Comparison of ENCODE assay signal across 6 cellular contexts in the genomic region with DNA sequence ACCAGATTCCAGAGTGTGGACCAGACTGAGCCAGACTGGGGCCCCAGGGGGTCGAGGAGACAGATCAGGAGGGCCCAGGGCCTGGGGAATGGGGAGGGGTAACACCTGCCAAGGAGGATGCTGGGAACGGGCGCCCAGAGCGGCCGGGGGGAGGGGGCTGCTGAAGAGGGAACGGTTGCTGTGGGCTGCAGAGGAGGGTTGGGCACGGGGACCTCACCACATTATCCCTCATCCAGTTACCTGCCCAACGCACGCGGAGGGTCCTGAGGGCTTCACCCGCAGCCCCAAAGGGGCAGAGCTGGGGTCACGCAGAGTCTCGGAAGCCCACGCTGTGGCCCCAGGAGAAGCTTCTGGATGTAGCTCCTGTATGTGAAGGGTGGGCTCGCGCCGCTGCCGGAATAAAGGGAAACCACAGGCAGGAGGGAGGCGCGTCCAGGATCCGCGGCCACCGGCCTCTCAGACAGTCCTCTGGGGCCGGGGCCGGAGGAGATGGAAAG. TPM values are rescaled to one million over a fixed set of nuclear protein-coding genes. Genes with fewer than 3 reads are reported as not detected.
DNase-seq lines count a peak whose midpoint lies in the region; ATAC-seq and TF ChIP-seq lines count a peak whose summit lies in the region.

No MANE protein-coding gene starts in this region.

- H3K4me2 ChIP-seq in DND-41 (ENCODE audit: insufficient read depth, low read length), result peak overlapping the region; percentile 98

- no peaks in the 10 kb centered on the region for H3K9me3 ChIP-seq in DND-41 (ENCODE audit: insufficient read depth, low read length, severe bottlenecking)
- no peaks in the 10 kb centered on the region for H3K9me3 ChIP-seq in RWPE2 (ENCODE audit: severe bottlenecking)
- no peaks in the 10 kb centered on the region for H3K9me3 ChIP-seq in iPS DF 6.9 (ENCODE audit: control insufficient read depth, insufficient read depth, low read length)
- no peaks in the 10 kb centered on the region for H3K9me3 ChIP-seq in uterus

- DNase-seq in DND-41 (peak; percentile 35), RWPE2 (ENCODE audit: low spot score) (no peak), iPS DF 6.9 (ENCODE audit: low read depth, low spot score) (no peak), uterus (peak in 1 of 2 donors; percentile 33), NK-92 (lab: John Stamatoyannopoulos, UW; ENCODE audit: unreplicated experiment) (no peak)

- no CpG with 5 or more reads among the region's 25 CpGs for WGBS in iPS DF 6.9 (ENCODE audit: insufficient coverage, insufficient read length)

- H3K27me3 ChIP-seq in DND-41 (ENCODE audit: insufficient read depth, low read length, poor library complexity) (no peaks in the 10 kb centered on the region), RWPE2 (ENCODE audit: insufficient read depth, poor library complexity, severe bottlenecking) (no peaks in the 10 kb centered on the region), iPS DF 6.9 (ENCODE audit: control insufficient read depth, insufficient read depth, low read length) (no peaks in the 10 kb centered on the region), uterus (no peaks in the 10 kb centered on the region)

- no peak for TF ChIP-seq POLR2A in uterus (IDR thresholded peaks at IDR 0.05)

- H3K36me3 ChIP-seq in DND-41 (ENCODE audit: insufficient read depth, low read length) (peaks cover 55% of the 10 kb centered on the region), RWPE2 (ENCODE audit: low read depth) (peaks cover 45% of the 10 kb centered on the region), iPS DF 6.9 (ENCODE audit: control insufficient read depth, insufficient read depth, low read length) (peaks cover 9% of the 10 kb centered on the region), uterus (no peaks in the 10 kb centered on the region)

- H4K20me1 ChIP-seq in DND-41 (ENCODE audit: insufficient read depth, low read length), result peaks cover 44% of the 10 kb centered on the region

- H3K4me3 ChIP-seq in DND-41 (ENCODE audit: low read depth in 1 of 2, low read length in 2 of 2) (peak overlapping the region; percentile 50 to 71), RWPE2 (ENCODE audit: severe bottlenecking) (peak overlapping the region; percentile 100), iPS DF 6.9 (ENCODE audit: low read length) (peak overlapping the region; percentile 81; the same call in 1 of the 2 replicates), uterus (peak overlapping the region; percentile 60 to 92)

- peak overlapping the region; percentile 68 for H3K27ac ChIP-seq in DND-41 (ENCODE audit: low read length)
- peak overlapping the region; percentile 50 for H3K27ac ChIP-seq in RWPE2 (ENCODE audit: poor library complexity, severe bottlenecking)
- H3K27ac ChIP-seq in iPS DF 6.9 (ENCODE audit: low read length), result no peak overlapping the region
- H3K27ac ChIP-seq in uterus, result peak overlapping the region; percentile 69 to 81

- H2AFZ ChIP-seq in DND-41 (ENCODE audit: low read depth, low read length), result 0 out of 2 replicates have a peak overlapping the region, but pooled peaks have one; percentile 68

- H3K4me1 ChIP-seq in DND-41 (ENCODE audit: insufficient read depth, low read length) (peaks cover 34% of the 10 kb centered on the region), RWPE2 (ENCODE audit: insufficient read depth, poor library complexity, severe bottlenecking) (no peaks in the 10 kb centered on the region), iPS DF 6.9 (ENCODE audit: control insufficient read depth, insufficient read depth, low read length) (peaks cover 2% of the 10 kb centered on the region; the same call in 1 of the 2 replicates), uterus (no peaks in the 10 kb centered on the region)

- ATAC-seq in DND-41 (ENCODE audit: insufficient read depth, low read depth) (peak; percentile 8; the same call in 1 of the 3 replicates), RWPE2 (ENCODE audit: low read depth) (peak; percentile 43), HG02623 (IDR thresholded peaks at IDR 0.05; ENCODE audit: unreplicated experiment) (no peak)

- peak overlapping the region; percentile 90 for H3K9ac ChIP-seq in DND-41 (ENCODE audit: low read depth, low read length)

- intact Hi-C loops in uterus (cut with DNase I; ENCODE audit: low total_unique reads), result loop anchor here (10.0 kb wide), 1 partner anchor 275 kb away; no protein-coding TSS in a partner anchor

- TF ChIP-seq CTCF in DND-41 (IDR thresholded peaks at IDR 0.05; ENCODE audit: borderline replicate concordance, extremely low read depth, low read length, poor library complexity, severe bottlenecking) (no peak), RWPE2 (IDR thresholded peaks at IDR 0.05; ENCODE audit: poor library complexity, severe bottlenecking) (no peak), uterus (IDR thresholded peaks at IDR 0.05) (no peak)

- H3K79me2 ChIP-seq in DND-41 (ENCODE audit: insufficient read depth, low read length), result peaks cover 36% of the 10 kb centered on the region

RNA-seq across cellular contexts. Expression of a gene that starts 0.9 kb away (rescaled TPM):
- 10 to 100 TPM in 2 of 4 donors, 1 to 10 TPM in 2; 1.5 to 22.1 (median 10.0) TPM for total RNA-seq in uterus

RNA-seq across cellular contexts. Expression of a gene that starts 14.2 kb away (rescaled TPM):
- total RNA-seq in uterus, result 10 to 100 TPM in 3 of 4 donors, 1 to 10 TPM in 1; 9.5 to 37.3 (median 15.0) TPM

RNA-seq across cellular contexts. Expression of a gene that starts 29.4 kb away (rescaled TPM):
- total RNA-seq in uterus, result under 1 TPM in 2 of 4 donors, not detected in 2; 0.35 to 0.43 TPM

RNA-seq across cellular contexts. Expression of a gene that starts 44.9 kb away (rescaled TPM):
- total RNA-seq in uterus, result 10 to 100 TPM; 19.1 to 52.2 (median 40.7) TPM

RNA-seq across cellular contexts. Expression of a gene that starts 51.2 kb away (rescaled TPM):
- 10 to 100 TPM in 3 of 4 donors, 1 to 10 TPM in 1; 1.2 to 40.5 (median 20.6) TPM for total RNA-seq in uterus
